Comparison of ENCODE assay signal across 8 cellular contexts in the genomic region with DNA sequence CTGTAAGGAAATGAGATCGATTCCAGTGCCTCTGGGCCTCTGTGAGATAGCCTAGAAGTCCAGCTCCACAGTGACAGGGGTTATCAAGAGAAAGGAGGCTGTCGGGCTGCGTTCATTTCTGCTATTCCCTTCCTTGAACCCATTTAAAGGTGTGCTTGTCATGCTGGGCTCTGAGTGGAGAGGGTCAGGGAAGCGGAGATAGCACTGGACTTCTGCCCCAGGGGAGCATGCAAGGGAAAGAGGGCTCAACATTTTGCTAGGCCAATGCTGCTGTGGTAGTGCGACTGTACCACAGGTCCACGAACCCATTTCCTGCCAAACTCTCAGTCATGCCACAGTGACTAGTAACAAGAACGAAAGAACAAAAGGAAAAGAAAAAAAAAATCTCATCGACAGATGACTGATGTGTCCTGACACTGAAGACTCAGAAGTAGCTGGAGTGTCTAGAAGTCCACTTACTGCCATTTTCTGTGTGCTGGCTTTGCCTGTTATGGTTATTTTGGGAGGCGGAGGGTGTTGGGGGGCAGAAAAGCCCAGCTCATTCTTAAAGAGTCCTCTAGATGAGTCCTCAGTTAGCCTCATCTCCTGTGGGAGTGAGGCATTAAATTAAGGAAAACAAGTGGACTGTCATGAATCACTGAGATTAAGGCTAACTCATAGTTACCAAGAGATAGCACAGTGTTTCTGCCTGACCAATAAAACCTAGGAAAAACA. TPM values are rescaled to one million over a fixed set of nuclear protein-coding genes. Genes with fewer than 3 reads are reported as not detected.
DNase-seq lines count a peak whose midpoint lies in the region; ATAC-seq and TF ChIP-seq lines count a peak whose summit lies in the region.

No MANE protein-coding gene starts in this region.

- DNase-seq in GM19238 (ENCODE audit: insufficient read length, low spot score) (peak; percentile 27), lower lobe of right lung (no peak), vagina (ENCODE audit: extremely low spot score in 2 of 2) (no peak), amygdala (lab: John Stamatoyannopoulos, UW) (no peak), cerebellar cortex (ENCODE audit: low spot score) (no peak), 8988T (no peak)
- DNase-seq in activated effector memory CD4-positive, alpha-beta T cell treated with anti-CD3 and anti-CD28 coated beads, Interleukin-2, amount 50 U/mL, for 16 hours: peak; percentile 72

- H3K9me3 ChIP-seq in lower lobe of right lung (no peaks in the 10 kb centered on the region), vagina (no peaks in the 10 kb centered on the region)

- peaks cover 92% of the 10 kb centered on the region for H3K4me1 ChIP-seq in lower lobe of right lung
- peaks cover 49% of the 10 kb centered on the region for H3K4me1 ChIP-seq in vagina

- H3K36me3 ChIP-seq in lower lobe of right lung: peaks cover 20% of the 10 kb centered on the region
- no peaks in the 10 kb centered on the region for H3K36me3 ChIP-seq in vagina

- intact Hi-C loops in lower lobe of right lung (cut with DNase I): no loop called here
- intact Hi-C loops in vagina (cut with DNase I): loop anchor here (10.0 kb wide), 1 partner anchor 50 kb away; no protein-coding TSS in a partner anchor

- ATAC-seq in HG03354 (IDR thresholded peaks at IDR 0.05; ENCODE audit: poor library complexity, severe bottlenecking, unreplicated experiment) (peak; percentile 74), lower lobe of right lung (peak; percentile 1 to 5)

- H3K4me3 ChIP-seq in lower lobe of right lung (peak overlapping the region; percentile 15), vagina (no peak overlapping the region)

- H3K27me3 ChIP-seq in lower lobe of right lung (ENCODE audit: low read depth) (no peaks in the 10 kb centered on the region), vagina (no peaks in the 10 kb centered on the region)

- H3K27ac ChIP-seq in lower lobe of right lung (peak overlapping the region; percentile 72), vagina (peak overlapping the region; percentile 50)

- TF ChIP-seq POLR2A in vagina (IDR thresholded peaks at IDR 0.05): no peak

- no peak for TF ChIP-seq CTCF in lower lobe of right lung (IDR thresholded peaks at IDR 0.05)
- no peak for TF ChIP-seq CTCF in vagina (IDR thresholded peaks at IDR 0.05)

RNA-seq across cellular contexts. Expression of a gene that starts 8.1 kb away (rescaled TPM):
- total RNA-seq in lower lobe of right lung (127 TPM), vagina (45.4 TPM)

Comparison
In these comparisons a context has a peak if more than half of its experiments do, and no peak if none do; other contexts are left out.
1. DNase-seq: peak in GM19238 (single experiment) and activated effector memory CD4-positive, alpha-beta T cell treated with anti-CD3 and anti-CD28 coated beads, Interleukin-2, amount 50 U/mL, for 16 hours (single experiment); none in lower lobe of right lung (single experiment), vagina (0 of 2), amygdala (0 of 56), cerebellar cortex (single experiment) and 8988T (single experiment).